In the genomic region with DNA sequence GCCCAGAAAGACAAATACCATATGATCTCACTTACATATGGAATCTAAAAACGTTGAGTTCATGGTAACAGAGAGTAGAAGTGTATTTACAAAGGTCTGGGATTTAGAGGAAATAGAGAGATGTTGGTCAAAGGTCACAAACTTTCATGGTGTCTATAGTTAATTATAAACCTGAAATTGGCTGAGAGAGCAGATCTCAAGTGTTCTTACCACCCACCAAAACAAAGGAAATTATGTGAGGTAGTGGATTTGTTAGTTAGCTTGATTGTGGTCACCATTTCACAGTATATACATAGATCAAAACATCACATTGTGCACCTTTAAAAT, we compare ENCODE assay signal across 1 cellular context.
A peak's percentile ranks its signal among the peaks of the same experiment; 100 is the strongest.
TF ChIP-seq lines count a peak whose summit lies in the region.

No MANE protein-coding gene starts in this region.

TF ChIP-seq in HepG2, 621 proteins besides CTCF, POLR2A, EP300 and RAD21 (continued from another document and continues in another):
- TF ChIP-seq, protein P1, sequence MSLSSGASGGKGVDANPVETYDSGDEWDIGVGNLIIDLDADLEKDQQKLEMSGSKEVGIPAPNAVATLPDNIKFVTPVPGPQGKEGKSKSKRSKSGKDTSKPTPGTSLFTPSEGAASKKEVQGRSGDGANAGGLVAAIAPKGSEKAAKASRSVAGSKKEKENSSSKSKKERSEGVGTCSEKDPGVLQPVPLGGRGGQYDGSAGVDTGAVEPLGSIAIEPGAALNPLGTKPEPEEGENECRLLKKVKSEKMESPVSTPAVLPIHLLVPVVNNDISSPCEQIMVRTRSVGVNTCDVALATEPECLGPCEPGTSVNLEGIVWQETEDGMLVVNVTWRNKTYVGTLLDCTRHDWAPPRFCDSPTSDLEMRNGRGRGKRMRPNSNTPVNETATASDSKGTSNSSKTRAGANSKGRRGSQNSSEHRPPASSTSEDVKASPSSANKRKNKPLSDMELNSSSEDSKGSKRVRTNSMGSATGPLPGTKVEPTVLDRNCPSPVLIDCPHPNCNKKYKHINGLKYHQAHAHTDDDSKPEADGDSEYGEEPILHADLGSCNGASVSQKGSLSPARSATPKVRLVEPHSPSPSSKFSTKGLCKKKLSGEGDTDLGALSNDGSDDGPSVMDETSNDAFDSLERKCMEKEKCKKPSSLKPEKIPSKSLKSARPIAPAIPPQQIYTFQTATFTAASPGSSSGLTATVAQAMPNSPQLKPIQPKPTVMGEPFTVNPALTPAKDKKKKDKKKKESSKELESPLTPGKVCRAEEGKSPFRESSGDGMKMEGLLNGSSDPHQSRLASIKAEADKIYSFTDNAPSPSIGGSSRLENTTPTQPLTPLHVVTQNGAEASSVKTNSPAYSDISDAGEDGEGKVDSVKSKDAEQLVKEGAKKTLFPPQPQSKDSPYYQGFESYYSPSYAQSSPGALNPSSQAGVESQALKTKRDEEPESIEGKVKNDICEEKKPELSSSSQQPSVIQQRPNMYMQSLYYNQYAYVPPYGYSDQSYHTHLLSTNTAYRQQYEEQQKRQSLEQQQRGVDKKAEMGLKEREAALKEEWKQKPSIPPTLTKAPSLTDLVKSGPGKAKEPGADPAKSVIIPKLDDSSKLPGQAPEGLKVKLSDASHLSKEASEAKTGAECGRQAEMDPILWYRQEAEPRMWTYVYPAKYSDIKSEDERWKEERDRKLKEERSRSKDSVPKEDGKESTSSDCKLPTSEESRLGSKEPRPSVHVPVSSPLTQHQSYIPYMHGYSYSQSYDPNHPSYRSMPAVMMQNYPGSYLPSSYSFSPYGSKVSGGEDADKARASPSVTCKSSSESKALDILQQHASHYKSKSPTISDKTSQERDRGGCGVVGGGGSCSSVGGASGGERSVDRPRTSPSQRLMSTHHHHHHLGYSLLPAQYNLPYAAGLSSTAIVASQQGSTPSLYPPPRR (CRISPR knock-in tag; IDR thresholded peaks at IDR 0.05; ENCODE audit: borderline replicate concordance), result no peak; the same call in 1 of the 2 replicates
- no peak for TF ChIP-seq CBX2 (IDR thresholded peaks at IDR 0.05; ENCODE audit: low read depth, low read length)
- no peak for TF ChIP-seq CBX2 (CRISPR knock-in tag; IDR thresholded peaks at IDR 0.05; ENCODE audit: low read depth)
- TF ChIP-seq GTF2F1 (IDR thresholded peaks at IDR 0.05; ENCODE audit: low read length), result no peak
- no peak for TF ChIP-seq SETDB1 (CRISPR knock-in tag; IDR thresholded peaks at IDR 0.05; ENCODE audit: borderline replicate concordance)
- TF ChIP-seq THAP11 (CRISPR knock-in tag; IDR thresholded peaks at IDR 0.05), result peak; percentile 38; the same call in 1 of the 2 replicates
- peak; percentile 92 for TF ChIP-seq MIXL1 (CRISPR knock-in tag; IDR thresholded peaks at IDR 0.05)
- TF ChIP-seq, protein P2, sequence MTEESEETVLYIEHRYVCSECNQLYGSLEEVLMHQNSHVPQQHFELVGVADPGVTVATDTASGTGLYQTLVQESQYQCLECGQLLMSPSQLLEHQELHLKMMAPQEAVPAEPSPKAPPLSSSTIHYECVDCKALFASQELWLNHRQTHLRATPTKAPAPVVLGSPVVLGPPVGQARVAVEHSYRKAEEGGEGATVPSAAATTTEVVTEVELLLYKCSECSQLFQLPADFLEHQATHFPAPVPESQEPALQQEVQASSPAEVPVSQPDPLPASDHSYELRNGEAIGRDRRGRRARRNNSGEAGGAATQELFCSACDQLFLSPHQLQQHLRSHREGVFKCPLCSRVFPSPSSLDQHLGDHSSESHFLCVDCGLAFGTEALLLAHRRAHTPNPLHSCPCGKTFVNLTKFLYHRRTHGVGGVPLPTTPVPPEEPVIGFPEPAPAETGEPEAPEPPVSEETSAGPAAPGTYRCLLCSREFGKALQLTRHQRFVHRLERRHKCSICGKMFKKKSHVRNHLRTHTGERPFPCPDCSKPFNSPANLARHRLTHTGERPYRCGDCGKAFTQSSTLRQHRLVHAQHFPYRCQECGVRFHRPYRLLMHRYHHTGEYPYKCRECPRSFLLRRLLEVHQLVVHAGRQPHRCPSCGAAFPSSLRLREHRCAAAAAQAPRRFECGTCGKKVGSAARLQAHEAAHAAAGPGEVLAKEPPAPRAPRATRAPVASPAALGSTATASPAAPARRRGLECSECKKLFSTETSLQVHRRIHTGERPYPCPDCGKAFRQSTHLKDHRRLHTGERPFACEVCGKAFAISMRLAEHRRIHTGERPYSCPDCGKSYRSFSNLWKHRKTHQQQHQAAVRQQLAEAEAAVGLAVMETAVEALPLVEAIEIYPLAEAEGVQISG (CRISPR knock-in tag; IDR thresholded peaks at IDR 0.05), result no peak
- TF ChIP-seq RARA (CRISPR knock-in tag; IDR thresholded peaks at IDR 0.05), result peak; percentile 78
- TF ChIP-seq FOXK2 (IDR thresholded peaks at IDR 0.05), result peak; percentile 33; the same call in 1 of the 2 replicates
- peak; percentile 64; the same call in 1 of the 2 replicates for TF ChIP-seq HMG20A (CRISPR knock-in tag; IDR thresholded peaks at IDR 0.05; ENCODE audit: borderline replicate concordance)
- peak; percentile 35; the same call in 1 of the 2 replicates for TF ChIP-seq HDAC1 (CRISPR knock-in tag; IDR thresholded peaks at IDR 0.05)
- TF ChIP-seq MAFK (conservative IDR thresholded peaks at IDR 0.05 in 1 of 2, IDR thresholded peaks at IDR 0.05 in 1 of 2; ENCODE audit: low read length in 2 of 2), result 0 out of 4 replicates have a peak, but pooled peaks have one; percentile 8 to 21
- TF ChIP-seq, protein P3, sequence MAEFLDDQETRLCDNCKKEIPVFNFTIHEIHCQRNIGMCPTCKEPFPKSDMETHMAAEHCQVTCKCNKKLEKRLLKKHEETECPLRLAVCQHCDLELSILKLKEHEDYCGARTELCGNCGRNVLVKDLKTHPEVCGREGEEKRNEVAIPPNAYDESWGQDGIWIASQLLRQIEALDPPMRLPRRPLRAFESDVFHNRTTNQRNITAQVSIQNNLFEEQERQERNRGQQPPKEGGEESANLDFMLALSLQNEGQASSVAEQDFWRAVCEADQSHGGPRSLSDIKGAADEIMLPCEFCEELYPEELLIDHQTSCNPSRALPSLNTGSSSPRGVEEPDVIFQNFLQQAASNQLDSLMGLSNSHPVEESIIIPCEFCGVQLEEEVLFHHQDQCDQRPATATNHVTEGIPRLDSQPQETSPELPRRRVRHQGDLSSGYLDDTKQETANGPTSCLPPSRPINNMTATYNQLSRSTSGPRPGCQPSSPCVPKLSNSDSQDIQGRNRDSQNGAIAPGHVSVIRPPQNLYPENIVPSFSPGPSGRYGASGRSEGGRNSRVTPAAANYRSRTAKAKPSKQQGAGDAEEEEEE (CRISPR knock-in tag; IDR thresholded peaks at IDR 0.05; ENCODE audit: borderline replicate concordance), result no peak
- TF ChIP-seq, protein P4, sequence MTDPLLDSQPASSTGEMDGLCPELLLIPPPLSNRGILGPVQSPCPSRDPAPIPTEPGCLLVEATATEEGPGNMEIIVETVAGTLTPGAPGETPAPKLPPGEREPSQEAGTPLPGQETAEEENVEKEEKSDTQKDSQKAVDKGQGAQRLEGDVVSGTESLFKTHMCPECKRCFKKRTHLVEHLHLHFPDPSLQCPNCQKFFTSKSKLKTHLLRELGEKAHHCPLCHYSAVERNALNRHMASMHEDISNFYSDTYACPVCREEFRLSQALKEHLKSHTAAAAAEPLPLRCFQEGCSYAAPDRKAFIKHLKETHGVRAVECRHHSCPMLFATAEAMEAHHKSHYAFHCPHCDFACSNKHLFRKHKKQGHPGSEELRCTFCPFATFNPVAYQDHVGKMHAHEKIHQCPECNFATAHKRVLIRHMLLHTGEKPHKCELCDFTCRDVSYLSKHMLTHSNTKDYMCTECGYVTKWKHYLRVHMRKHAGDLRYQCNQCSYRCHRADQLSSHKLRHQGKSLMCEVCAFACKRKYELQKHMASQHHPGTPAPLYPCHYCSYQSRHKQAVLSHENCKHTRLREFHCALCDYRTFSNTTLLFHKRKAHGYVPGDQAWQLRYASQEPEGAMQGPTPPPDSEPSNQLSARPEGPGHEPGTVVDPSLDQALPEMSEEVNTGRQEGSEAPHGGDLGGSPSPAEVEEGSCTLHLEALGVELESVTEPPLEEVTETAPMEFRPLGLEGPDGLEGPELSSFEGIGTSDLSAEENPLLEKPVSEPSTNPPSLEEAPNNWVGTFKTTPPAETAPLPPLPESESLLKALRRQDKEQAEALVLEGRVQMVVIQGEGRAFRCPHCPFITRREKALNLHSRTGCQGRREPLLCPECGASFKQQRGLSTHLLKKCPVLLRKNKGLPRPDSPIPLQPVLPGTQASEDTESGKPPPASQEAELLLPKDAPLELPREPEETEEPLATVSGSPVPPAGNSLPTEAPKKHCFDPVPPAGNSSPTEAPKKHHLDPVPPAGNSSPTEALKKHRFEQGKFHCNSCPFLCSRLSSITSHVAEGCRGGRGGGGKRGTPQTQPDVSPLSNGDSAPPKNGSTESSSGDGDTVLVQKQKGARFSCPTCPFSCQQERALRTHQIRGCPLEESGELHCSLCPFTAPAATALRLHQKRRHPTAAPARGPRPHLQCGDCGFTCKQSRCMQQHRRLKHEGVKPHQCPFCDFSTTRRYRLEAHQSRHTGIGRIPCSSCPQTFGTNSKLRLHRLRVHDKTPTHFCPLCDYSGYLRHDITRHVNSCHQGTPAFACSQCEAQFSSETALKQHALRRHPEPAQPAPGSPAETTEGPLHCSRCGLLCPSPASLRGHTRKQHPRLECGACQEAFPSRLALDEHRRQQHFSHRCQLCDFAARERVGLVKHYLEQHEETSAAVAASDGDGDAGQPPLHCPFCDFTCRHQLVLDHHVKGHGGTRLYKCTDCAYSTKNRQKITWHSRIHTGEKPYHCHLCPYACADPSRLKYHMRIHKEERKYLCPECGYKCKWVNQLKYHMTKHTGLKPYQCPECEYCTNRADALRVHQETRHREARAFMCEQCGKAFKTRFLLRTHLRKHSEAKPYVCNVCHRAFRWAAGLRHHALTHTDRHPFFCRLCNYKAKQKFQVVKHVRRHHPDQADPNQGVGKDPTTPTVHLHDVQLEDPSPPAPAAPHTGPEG (CRISPR knock-in tag; IDR thresholded peaks at IDR 0.05), result no peak
- TF ChIP-seq NFKBIZ (CRISPR knock-in tag; IDR thresholded peaks at IDR 0.05), result 0 out of 2 replicates have a peak, but pooled peaks have one; percentile 37
- TF ChIP-seq ZNF225 (CRISPR knock-in tag; IDR thresholded peaks at IDR 0.05), result no peak
- TF ChIP-seq HDAC2 (CRISPR knock-in tag; IDR thresholded peaks at IDR 0.05), result peak; percentile 51; the same call in 1 of the 2 replicates
- no peak for TF ChIP-seq RBFOX2 (IDR thresholded peaks at IDR 0.05; ENCODE audit: low read depth, low read length)
- TF ChIP-seq, protein P5, sequence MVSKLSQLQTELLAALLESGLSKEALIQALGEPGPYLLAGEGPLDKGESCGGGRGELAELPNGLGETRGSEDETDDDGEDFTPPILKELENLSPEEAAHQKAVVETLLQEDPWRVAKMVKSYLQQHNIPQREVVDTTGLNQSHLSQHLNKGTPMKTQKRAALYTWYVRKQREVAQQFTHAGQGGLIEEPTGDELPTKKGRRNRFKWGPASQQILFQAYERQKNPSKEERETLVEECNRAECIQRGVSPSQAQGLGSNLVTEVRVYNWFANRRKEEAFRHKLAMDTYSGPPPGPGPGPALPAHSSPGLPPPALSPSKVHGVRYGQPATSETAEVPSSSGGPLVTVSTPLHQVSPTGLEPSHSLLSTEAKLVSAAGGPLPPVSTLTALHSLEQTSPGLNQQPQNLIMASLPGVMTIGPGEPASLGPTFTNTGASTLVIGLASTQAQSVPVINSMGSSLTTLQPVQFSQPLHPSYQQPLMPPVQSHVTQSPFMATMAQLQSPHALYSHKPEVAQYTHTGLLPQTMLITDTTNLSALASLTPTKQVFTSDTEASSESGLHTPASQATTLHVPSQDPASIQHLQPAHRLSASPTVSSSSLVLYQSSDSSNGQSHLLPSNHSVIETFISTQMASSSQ (IDR thresholded peaks at IDR 0.05; ENCODE audit: low read depth), result peak; percentile 90
- TF ChIP-seq, protein P5 (CRISPR knock-in tag; IDR thresholded peaks at IDR 0.05; ENCODE audit: borderline replicate concordance), result peak; percentile 94
- no peak for TF ChIP-seq RFX1 (IDR thresholded peaks at IDR 0.05)
- TF ChIP-seq SP4 (CRISPR knock-in tag; IDR thresholded peaks at IDR 0.05), result no peak
- no peak for TF ChIP-seq ZNF335 (CRISPR knock-in tag; IDR thresholded peaks at IDR 0.05)
- TF ChIP-seq NR2F1 (CRISPR knock-in tag; IDR thresholded peaks at IDR 0.05), result peak in 1 of 2 experiments; percentile 60; a peak in 1 of 4 replicates
- no peak for TF ChIP-seq FOXC1 (CRISPR knock-in tag; IDR thresholded peaks at IDR 0.05; ENCODE audit: borderline replicate concordance)
- TF ChIP-seq NFKB2 (CRISPR knock-in tag; IDR thresholded peaks at IDR 0.05; ENCODE audit: borderline replicate concordance), result no peak
- TF ChIP-seq, protein P6, sequence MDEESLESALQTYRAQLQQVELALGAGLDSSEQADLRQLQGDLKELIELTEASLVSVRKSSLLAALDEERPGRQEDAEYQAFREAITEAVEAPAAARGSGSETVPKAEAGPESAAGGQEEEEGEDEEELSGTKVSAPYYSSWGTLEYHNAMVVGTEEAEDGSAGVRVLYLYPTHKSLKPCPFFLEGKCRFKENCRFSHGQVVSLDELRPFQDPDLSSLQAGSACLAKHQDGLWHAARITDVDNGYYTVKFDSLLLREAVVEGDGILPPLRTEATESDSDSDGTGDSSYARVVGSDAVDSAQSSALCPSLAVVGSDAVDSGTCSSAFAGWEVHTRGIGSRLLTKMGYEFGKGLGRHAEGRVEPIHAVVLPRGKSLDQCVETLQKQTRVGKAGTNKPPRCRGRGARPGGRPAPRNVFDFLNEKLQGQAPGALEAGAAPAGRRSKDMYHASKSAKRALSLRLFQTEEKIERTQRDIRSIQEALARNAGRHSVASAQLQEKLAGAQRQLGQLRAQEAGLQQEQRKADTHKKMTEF (CRISPR knock-in tag; IDR thresholded peaks at IDR 0.05), result peak; percentile 58; the same call in 1 of the 2 replicates
- TF ChIP-seq ZNF205 (CRISPR knock-in tag; IDR thresholded peaks at IDR 0.05), result no peak
- TF ChIP-seq, protein P7, sequence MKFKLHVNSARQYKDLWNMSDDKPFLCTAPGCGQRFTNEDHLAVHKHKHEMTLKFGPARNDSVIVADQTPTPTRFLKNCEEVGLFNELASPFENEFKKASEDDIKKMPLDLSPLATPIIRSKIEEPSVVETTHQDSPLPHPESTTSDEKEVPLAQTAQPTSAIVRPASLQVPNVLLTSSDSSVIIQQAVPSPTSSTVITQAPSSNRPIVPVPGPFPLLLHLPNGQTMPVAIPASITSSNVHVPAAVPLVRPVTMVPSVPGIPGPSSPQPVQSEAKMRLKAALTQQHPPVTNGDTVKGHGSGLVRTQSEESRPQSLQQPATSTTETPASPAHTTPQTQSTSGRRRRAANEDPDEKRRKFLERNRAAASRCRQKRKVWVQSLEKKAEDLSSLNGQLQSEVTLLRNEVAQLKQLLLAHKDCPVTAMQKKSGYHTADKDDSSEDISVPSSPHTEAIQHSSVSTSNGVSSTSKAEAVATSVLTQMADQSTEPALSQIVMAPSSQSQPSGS (CRISPR knock-in tag; IDR thresholded peaks at IDR 0.05), result peak; percentile 65
- 0 out of 2 replicates have a peak, but pooled peaks have one; percentile 5 for TF ChIP-seq STAG1 (CRISPR knock-in tag; IDR thresholded peaks at IDR 0.05)
- TF ChIP-seq CREM (IDR thresholded peaks at IDR 0.05), result 0 out of 2 replicates have a peak, but pooled peaks have one; percentile 21
- TF ChIP-seq CREM (CRISPR knock-in tag; IDR thresholded peaks at IDR 0.05), result no peak
- TF ChIP-seq ZNF460 (CRISPR knock-in tag; IDR thresholded peaks at IDR 0.05; ENCODE audit: borderline replicate concordance), result no peak
